Comparison of ENCODE assay signal across 1 cellular context in the genomic region with DNA sequence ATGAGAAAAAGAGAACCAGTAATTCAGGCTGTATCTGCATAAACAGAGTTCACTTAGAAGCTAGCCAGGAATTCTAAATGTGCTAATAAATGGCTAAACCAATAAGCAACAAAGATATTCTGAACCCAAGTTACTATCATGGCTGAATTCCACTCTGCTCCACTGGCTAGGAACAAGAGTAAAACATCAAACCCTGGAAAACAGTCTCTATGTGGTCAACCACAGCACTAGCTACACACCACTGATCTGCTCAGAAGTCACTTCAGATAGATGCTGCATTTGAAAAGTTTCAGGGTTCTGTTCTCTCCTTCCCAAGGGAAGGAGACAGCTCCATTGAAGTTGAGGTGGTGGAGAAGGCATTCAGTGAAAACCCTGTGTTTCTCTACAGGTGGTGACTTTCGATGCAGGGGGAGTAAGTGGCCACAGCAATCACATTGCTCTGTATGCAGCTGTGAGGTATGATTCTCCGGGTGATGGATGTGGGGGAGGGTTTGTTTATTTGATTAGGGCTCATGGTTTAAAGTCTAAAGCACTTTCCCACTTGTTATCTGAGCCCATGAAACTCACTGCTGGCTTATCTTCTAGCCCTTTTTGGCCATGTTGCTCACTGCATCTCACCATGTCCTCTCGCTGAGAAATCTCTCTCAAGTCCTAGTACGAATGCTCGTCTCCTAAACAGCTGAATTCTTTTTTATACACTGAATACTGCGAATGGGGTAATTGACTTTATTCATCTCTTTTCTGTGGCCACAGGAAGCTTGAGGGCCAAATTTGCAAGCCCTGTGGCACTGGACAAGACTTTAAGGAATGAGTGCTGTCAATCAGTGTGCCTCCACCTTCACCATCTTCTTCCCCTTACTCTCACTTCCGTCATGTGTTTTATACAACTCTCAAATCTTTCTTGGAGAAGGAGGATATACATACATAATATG.
A peak's percentile ranks its signal among the peaks of the same experiment; 100 is the strongest.
TF ChIP-seq lines count a peak whose summit lies in the region.

No MANE protein-coding gene starts in this region.

TF ChIP-seq in HepG2, 621 proteins besides CTCF, POLR2A, EP300 and RAD21 (continued from another document and continues in another):
- TF ChIP-seq, protein P1, sequence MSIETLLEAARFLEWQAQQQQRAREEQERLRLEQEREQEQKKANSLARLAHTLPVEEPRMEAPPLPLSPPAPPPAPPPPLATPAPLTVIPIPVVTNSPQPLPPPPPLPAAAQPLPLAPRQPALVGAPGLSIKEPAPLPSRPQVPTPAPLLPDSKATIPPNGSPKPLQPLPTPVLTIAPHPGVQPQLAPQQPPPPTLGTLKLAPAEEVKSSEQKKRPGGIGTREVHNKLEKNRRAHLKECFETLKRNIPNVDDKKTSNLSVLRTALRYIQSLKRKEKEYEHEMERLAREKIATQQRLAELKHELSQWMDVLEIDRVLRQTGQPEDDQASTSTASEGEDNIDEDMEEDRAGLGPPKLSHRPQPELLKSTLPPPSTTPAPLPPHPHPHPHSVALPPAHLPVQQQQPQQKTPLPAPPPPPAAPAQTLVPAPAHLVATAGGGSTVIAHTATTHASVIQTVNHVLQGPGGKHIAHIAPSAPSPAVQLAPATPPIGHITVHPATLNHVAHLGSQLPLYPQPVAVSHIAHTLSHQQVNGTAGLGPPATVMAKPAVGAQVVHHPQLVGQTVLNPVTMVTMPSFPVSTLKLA (IDR thresholded peaks at IDR 0.05), result 0 out of 2 replicates have a peak, but pooled peaks have one; percentile 25
- TF ChIP-seq ZBTB3 (CRISPR knock-in tag; IDR thresholded peaks at IDR 0.05; ENCODE audit: borderline replicate concordance, low read depth) (peak; percentile 52; the same call in 1 of the 2 replicates), SIX4 (CRISPR knock-in tag; IDR thresholded peaks at IDR 0.05) (peak; percentile 90), RXRB (CRISPR knock-in tag; IDR thresholded peaks at IDR 0.05; ENCODE audit: borderline replicate concordance) (peak; percentile 66; the same call in 1 of the 2 replicates), SOX5 (CRISPR knock-in tag; IDR thresholded peaks at IDR 0.05; ENCODE audit: borderline replicate concordance) (peak; percentile 66; the same call in 1 of the 2 replicates), FOXJ3 (CRISPR knock-in tag; IDR thresholded peaks at IDR 0.05; ENCODE audit: borderline replicate concordance) (peak; percentile 85; the same call in 1 of the 2 replicates), MEIS2 (CRISPR knock-in tag; IDR thresholded peaks at IDR 0.05) (0 out of 2 replicates have a peak, but pooled peaks have one; percentile 64), SMYD3 (CRISPR knock-in tag; IDR thresholded peaks at IDR 0.05) (peak; percentile 61; the same call in 1 of the 2 replicates), KAT8 (CRISPR knock-in tag; IDR thresholded peaks at IDR 0.05) (peak; percentile 63; the same call in 1 of the 2 replicates), ZNF605 (CRISPR knock-in tag; IDR thresholded peaks at IDR 0.05) (peak; percentile 84; the same call in 1 of the 2 replicates), ZNF136 (CRISPR knock-in tag; IDR thresholded peaks at IDR 0.05; ENCODE audit: low read depth) (no peak), ZNF10 (CRISPR knock-in tag; IDR thresholded peaks at IDR 0.05; ENCODE audit: borderline replicate concordance, low read depth) (0 out of 2 replicates have a peak, but pooled peaks have one; percentile 55), KMT2A (CRISPR knock-in tag; IDR thresholded peaks at IDR 0.05) (no peak), ZNF44 (CRISPR knock-in tag; IDR thresholded peaks at IDR 0.05) (peak; percentile 42; the same call in 1 of the 2 replicates), FOXP1 (IDR thresholded peaks at IDR 0.05) (peak; percentile 52; the same call in 1 of the 2 replicates), FOXP1 (CRISPR knock-in tag; IDR thresholded peaks at IDR 0.05) (peak; percentile 88), RORA (CRISPR knock-in tag; IDR thresholded peaks at IDR 0.05) (no peak), ELF3 (CRISPR knock-in tag; IDR thresholded peaks at IDR 0.05) (peak; percentile 53; the same call in 1 of the 2 replicates), ZFP90 (CRISPR knock-in tag; IDR thresholded peaks at IDR 0.05; ENCODE audit: borderline replicate concordance) (peak; percentile 39; the same call in 1 of the 2 replicates), FIP1L1 (IDR thresholded peaks at IDR 0.05; ENCODE audit: borderline replicate concordance, insufficient read depth, low read depth, low read length) (no peak), ZSCAN31 (CRISPR knock-in tag; IDR thresholded peaks at IDR 0.05; ENCODE audit: low read depth) (0 out of 2 replicates have a peak, but pooled peaks have one; percentile 38), ZSCAN25 (CRISPR knock-in tag; IDR thresholded peaks at IDR 0.05) (peak; percentile 89), TBX3 (IDR thresholded peaks at IDR 0.05; ENCODE audit: borderline replicate concordance) (peak; percentile 59; the same call in 1 of the 2 replicates), KDM6A (CRISPR knock-in tag; IDR thresholded peaks at IDR 0.05; ENCODE audit: low read depth) (peak; percentile 87), MIER3 (CRISPR knock-in tag; IDR thresholded peaks at IDR 0.05; ENCODE audit: borderline replicate concordance) (peak; percentile 81; the same call in 1 of the 2 replicates), ZNF230 (CRISPR knock-in tag; IDR thresholded peaks at IDR 0.05) (no peak), NR2F6 (IDR thresholded peaks at IDR 0.05) (no peak; the same call in none of the 2 replicates), NR2F6 (CRISPR knock-in tag; IDR thresholded peaks at IDR 0.05) (peak; percentile 48; the same call in 1 of the 2 replicates), ZNF556 (CRISPR knock-in tag; IDR thresholded peaks at IDR 0.05; ENCODE audit: borderline replicate concordance) (0 out of 2 replicates have a peak, but pooled peaks have one; percentile 40), ZNF549 (CRISPR knock-in tag; IDR thresholded peaks at IDR 0.05) (no peak), KLF16 (CRISPR knock-in tag; IDR thresholded peaks at IDR 0.05) (0 out of 4 replicates have a peak, but pooled peaks of 1 of the 2 experiments have one; percentile 32), YEATS4 (CRISPR knock-in tag; IDR thresholded peaks at IDR 0.05; ENCODE audit: borderline replicate concordance) (peak; percentile 56), ZNF570 (CRISPR knock-in tag; IDR thresholded peaks at IDR 0.05; ENCODE audit: borderline replicate concordance) (no peak), CHD4 (IDR thresholded peaks at IDR 0.05; ENCODE audit: borderline replicate concordance, low read length) (peak; percentile 53; the same call in 1 of the 2 replicates), KAT7 (CRISPR knock-in tag; IDR thresholded peaks at IDR 0.05; ENCODE audit: borderline replicate concordance) (0 out of 2 replicates have a peak, but pooled peaks have one; percentile 51), SP140L (CRISPR knock-in tag; IDR thresholded peaks at IDR 0.05; ENCODE audit: borderline replicate concordance) (peak; percentile 59; the same call in 1 of the 2 replicates), ZKSCAN5 (CRISPR knock-in tag; IDR thresholded peaks at IDR 0.05) (no peak), ZFX (CRISPR knock-in tag; IDR thresholded peaks at IDR 0.05; ENCODE audit: low read depth) (peak; percentile 40; the same call in 1 of the 2 replicates), PHB2 (IDR thresholded peaks at IDR 0.05; ENCODE audit: partially characterized antibody) (no peak), MEIS1 (CRISPR knock-in tag; IDR thresholded peaks at IDR 0.05; ENCODE audit: borderline replicate concordance) (peak; percentile 92), ZNF629 (CRISPR knock-in tag; conservative IDR thresholded peaks at IDR 0.05) (peak; percentile 44; the same call in 1 of the 2 replicates), RFX3 (CRISPR knock-in tag; IDR thresholded peaks at IDR 0.05) (no peak)
- TF ChIP-seq, protein P2, sequence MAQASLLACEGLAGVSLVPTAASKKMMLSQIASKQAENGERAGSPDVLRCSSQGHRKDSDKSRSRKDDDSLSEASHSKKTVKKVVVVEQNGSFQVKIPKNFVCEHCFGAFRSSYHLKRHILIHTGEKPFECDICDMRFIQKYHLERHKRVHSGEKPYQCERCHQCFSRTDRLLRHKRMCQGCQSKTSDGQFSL (CRISPR knock-in tag; IDR thresholded peaks at IDR 0.05), result no peak
- TF ChIP-seq, protein P3, sequence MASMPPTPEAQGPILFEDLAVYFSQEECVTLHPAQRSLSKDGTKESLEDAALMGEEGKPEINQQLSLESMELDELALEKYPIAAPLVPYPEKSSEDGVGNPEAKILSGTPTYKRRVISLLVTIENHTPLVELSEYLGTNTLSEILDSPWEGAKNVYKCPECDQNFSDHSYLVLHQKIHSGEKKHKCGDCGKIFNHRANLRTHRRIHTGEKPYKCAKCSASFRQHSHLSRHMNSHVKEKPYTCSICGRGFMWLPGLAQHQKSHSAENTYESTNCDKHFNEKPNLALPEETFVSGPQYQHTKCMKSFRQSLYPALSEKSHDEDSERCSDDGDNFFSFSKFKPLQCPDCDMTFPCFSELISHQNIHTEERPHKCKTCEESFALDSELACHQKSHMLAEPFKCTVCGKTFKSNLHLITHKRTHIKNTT (CRISPR knock-in tag; IDR thresholded peaks at IDR 0.05), result no peak
- TF ChIP-seq, protein P4, sequence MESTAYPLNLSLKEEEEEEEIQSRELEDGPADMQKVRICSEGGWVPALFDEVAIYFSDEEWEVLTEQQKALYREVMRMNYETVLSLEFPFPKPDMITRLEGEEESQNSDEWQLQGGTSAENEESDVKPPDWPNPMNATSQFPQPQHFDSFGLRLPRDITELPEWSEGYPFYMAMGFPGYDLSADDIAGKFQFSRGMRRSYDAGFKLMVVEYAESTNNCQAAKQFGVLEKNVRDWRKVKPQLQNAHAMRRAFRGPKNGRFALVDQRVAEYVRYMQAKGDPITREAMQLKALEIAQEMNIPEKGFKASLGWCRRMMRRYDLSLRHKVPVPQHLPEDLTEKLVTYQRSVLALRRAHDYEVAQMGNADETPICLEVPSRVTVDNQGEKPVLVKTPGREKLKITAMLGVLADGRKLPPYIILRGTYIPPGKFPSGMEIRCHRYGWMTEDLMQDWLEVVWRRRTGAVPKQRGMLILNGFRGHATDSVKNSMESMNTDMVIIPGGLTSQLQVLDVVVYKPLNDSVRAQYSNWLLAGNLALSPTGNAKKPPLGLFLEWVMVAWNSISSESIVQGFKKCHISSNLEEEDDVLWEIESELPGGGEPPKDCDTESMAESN (CRISPR knock-in tag; conservative IDR thresholded peaks at IDR 0.05), result no peak
- TF ChIP-seq, protein P5, sequence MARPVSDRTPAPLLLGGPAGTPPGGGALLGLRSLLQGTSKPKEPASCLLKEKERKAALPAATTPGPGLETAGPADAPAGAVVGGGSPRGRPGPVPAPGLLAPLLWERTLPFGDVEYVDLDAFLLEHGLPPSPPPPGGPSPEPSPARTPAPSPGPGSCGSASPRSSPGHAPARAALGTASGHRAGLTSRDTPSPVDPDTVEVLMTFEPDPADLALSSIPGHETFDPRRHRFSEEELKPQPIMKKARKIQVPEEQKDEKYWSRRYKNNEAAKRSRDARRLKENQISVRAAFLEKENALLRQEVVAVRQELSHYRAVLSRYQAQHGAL (CRISPR knock-in tag; IDR thresholded peaks at IDR 0.05; ENCODE audit: not compliant biosample characterization), result no peak
- TF ChIP-seq, protein P6, sequence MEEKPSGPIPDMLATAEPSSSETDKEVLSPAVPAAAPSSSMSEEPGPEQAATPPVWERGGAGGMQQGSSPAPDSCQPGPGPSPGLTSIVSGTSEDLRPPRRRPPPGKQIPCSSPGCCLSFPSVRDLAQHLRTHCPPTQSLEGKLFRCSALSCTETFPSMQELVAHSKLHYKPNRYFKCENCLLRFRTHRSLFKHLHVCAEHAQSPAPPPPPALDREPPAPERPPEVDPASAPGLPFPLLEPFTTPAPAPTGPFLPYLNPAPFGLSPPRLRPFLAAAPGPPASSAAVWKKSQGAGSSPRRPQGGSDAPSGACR (CRISPR knock-in tag; IDR thresholded peaks at IDR 0.05), result no peak
- TF ChIP-seq, protein P7, sequence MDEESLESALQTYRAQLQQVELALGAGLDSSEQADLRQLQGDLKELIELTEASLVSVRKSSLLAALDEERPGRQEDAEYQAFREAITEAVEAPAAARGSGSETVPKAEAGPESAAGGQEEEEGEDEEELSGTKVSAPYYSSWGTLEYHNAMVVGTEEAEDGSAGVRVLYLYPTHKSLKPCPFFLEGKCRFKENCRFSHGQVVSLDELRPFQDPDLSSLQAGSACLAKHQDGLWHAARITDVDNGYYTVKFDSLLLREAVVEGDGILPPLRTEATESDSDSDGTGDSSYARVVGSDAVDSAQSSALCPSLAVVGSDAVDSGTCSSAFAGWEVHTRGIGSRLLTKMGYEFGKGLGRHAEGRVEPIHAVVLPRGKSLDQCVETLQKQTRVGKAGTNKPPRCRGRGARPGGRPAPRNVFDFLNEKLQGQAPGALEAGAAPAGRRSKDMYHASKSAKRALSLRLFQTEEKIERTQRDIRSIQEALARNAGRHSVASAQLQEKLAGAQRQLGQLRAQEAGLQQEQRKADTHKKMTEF (CRISPR knock-in tag; IDR thresholded peaks at IDR 0.05), result peak; percentile 55; the same call in 1 of the 2 replicates
- TF ChIP-seq, protein P8, sequence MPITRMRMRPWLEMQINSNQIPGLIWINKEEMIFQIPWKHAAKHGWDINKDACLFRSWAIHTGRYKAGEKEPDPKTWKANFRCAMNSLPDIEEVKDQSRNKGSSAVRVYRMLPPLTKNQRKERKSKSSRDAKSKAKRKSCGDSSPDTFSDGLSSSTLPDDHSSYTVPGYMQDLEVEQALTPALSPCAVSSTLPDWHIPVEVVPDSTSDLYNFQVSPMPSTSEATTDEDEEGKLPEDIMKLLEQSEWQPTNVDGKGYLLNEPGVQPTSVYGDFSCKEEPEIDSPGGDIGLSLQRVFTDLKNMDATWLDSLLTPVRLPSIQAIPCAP (CRISPR knock-in tag; IDR thresholded peaks at IDR 0.05; ENCODE audit: low read depth), result no peak
- TF ChIP-seq, protein P9, sequence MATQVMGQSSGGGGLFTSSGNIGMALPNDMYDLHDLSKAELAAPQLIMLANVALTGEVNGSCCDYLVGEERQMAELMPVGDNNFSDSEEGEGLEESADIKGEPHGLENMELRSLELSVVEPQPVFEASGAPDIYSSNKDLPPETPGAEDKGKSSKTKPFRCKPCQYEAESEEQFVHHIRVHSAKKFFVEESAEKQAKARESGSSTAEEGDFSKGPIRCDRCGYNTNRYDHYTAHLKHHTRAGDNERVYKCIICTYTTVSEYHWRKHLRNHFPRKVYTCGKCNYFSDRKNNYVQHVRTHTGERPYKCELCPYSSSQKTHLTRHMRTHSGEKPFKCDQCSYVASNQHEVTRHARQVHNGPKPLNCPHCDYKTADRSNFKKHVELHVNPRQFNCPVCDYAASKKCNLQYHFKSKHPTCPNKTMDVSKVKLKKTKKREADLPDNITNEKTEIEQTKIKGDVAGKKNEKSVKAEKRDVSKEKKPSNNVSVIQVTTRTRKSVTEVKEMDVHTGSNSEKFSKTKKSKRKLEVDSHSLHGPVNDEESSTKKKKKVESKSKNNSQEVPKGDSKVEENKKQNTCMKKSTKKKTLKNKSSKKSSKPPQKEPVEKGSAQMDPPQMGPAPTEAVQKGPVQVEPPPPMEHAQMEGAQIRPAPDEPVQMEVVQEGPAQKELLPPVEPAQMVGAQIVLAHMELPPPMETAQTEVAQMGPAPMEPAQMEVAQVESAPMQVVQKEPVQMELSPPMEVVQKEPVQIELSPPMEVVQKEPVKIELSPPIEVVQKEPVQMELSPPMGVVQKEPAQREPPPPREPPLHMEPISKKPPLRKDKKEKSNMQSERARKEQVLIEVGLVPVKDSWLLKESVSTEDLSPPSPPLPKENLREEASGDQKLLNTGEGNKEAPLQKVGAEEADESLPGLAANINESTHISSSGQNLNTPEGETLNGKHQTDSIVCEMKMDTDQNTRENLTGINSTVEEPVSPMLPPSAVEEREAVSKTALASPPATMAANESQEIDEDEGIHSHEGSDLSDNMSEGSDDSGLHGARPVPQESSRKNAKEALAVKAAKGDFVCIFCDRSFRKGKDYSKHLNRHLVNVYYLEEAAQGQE (IDR thresholded peaks at IDR 0.05; ENCODE audit: borderline replicate concordance in 1 of 2, low read depth in 1 of 2, low read length in 2 of 2), result peak in 1 of 2 experiments; percentile 27; a peak in 1 of 4 replicates
